In genomic region chr2:1739961-1740713, GRCh38 we compare ENCODE assay signal across 11 cellular contexts. TPM values are rescaled to one million over a fixed set of nuclear protein-coding genes. Genes with fewer than 3 reads are reported as not detected.
DNase-seq lines count a peak whose midpoint lies in the region; ATAC-seq and TF ChIP-seq lines count a peak whose summit lies in the region.
"Had no signal": no experiment of that assay in that cellular context is flagged by ENCODE, and none has a peak within 500 bp of the region (broad histone marks: within the 10 kb centered on the region; RNA-seq: fewer than 3 reads in every experiment).

No MANE protein-coding gene starts in this region.

- peaks cover 11% of the 10 kb centered on the region for H3K4me1 Mint-ChIP-seq in stimulated activated naive CD8-positive, alpha-beta T cell treated with anti-CD3 and anti-CD28 coated beads, Interleukin-15, amount 100 ng/mL, for 72 hours

- H3K4me3 ChIP-seq in gastroesophageal sphincter (no peak overlapping the region), osteoblast (ENCODE audit: insufficient read depth, low read length) (no peak overlapping the region)

- TF ChIP-seq POLR2A in gastroesophageal sphincter (IDR thresholded peaks at IDR 0.05) = no peak
- TF ChIP-seq POLR2A in erythroblast (IDR thresholded peaks at IDR 0.05; ENCODE audit: low read length) = no peak

- H3K4me3 Mint-ChIP-seq in stimulated activated naive CD8-positive, alpha-beta T cell treated with anti-CD3 and anti-CD28 coated beads, Interleukin-15, amount 100 ng/mL, for 72 hours = no peak overlapping the region

- no peak overlapping the region for H3K27ac Mint-ChIP-seq in stimulated activated naive CD8-positive, alpha-beta T cell treated with anti-CD3 and anti-CD28 coated beads, Interleukin-15, amount 100 ng/mL, for 72 hours

- H2AFZ ChIP-seq in osteoblast (ENCODE audit: low read length) = no peak overlapping the region

- H3K4me1 ChIP-seq in gastroesophageal sphincter (peaks cover 0 to 63% (median 19%) of the 10 kb centered on the region in 3 donors), osteoblast (ENCODE audit: insufficient read depth, low read length) (peaks cover 42% of the 10 kb centered on the region)

- TF ChIP-seq CTCF in gastroesophageal sphincter (IDR thresholded peaks at IDR 0.05) (no peak), osteoblast (IDR thresholded peaks at IDR 0.05; ENCODE audit: extremely low read depth, low read depth, low read length) (no peak)

- H3K9me3 ChIP-seq in gastroesophageal sphincter = peaks cover 0 to 7% (median 0%) of the 10 kb centered on the region in 3 donors
- no peaks in the 10 kb centered on the region for H3K9me3 ChIP-seq in osteoblast (ENCODE audit: low read depth, low read length)

- peaks cover 63% of the 10 kb centered on the region for H3K79me2 ChIP-seq in osteoblast (ENCODE audit: insufficient read depth, low read length)

- no peaks in the 10 kb centered on the region for H3K36me3 ChIP-seq in gastroesophageal sphincter
- H3K36me3 ChIP-seq in osteoblast (ENCODE audit: insufficient read depth, low read length) = peaks cover 6% of the 10 kb centered on the region

- ATAC-seq in stimulated activated naive CD8-positive, alpha-beta T cell treated with anti-CD3 and anti-CD28 coated beads, Interleukin-15, amount 100 ng/mL, for 72 hours = peak; percentile 19
- ATAC-seq in stimulated activated naive CD8-positive, alpha-beta T cell treated with anti-CD3 and anti-CD28 coated beads, Interleukin-15, Interleukin-2, amounts not matched to agents 100 U/mL and 50 U/mL, for 24 hours = no peak
- ATAC-seq in gastroesophageal sphincter (no peak), HG02798 (IDR thresholded peaks at IDR 0.05; ENCODE audit: poor library complexity, unreplicated experiment) (no peak)

- DNase-seq in stimulated activated naive CD8-positive, alpha-beta T cell treated with anti-CD3 and anti-CD28 coated beads, Interleukin-15, amount 100 ng/mL, for 72 hours = no peak
- no peak for DNase-seq in stimulated activated naive CD8-positive, alpha-beta T cell treated with anti-CD3 and anti-CD28 coated beads, Interleukin-15, Interleukin-2, amounts not matched to agents 100 U/mL and 50 U/mL, for 24 hours
- DNase-seq in osteoblast (ENCODE audit: insufficient read length, low spot score, missing footprints) = peak; percentile 69
- no peak for DNase-seq in NCI-H1694 treated with DMSO at 0.1 percent for 48 hours (lab: John Stamatoyannopoulos, UW)
- no peak for DNase-seq in erythroblast (lab: John Stamatoyannopoulos, UW)
- DNase-seq in HK-2 (ENCODE audit: unreplicated experiment) = no peak
- DNase-seq: amniotic stem cell, naive B cell, T-helper 9 cell had no signal

- H3K9me3 Mint-ChIP-seq in stimulated activated naive CD8-positive, alpha-beta T cell treated with anti-CD3 and anti-CD28 coated beads, Interleukin-15, amount 100 ng/mL, for 72 hours = no peaks in the 10 kb centered on the region
- H3K9me3 Mint-ChIP-seq: naive B cell had no signal

- H3K27ac ChIP-seq in gastroesophageal sphincter (peak overlapping the region in 3 of 4 donors; percentile 60 to 99 (median 98)), osteoblast (ENCODE audit: low read depth, low read length) (peak overlapping the region; percentile 31)

- H3K4me2 ChIP-seq in osteoblast (ENCODE audit: insufficient read depth, low read length) = no peak overlapping the region

- 54 to 60% methylated on average over 3 to 7 of the region's 22 CpGs for WGBS in gastroesophageal sphincter (ENCODE audit: low coverage in 1 of 2), 2 donors

- no peak for TF ChIP-seq EP300 in gastroesophageal sphincter (IDR thresholded peaks at IDR 0.05)

- peaks cover 10% of the 10 kb centered on the region for H4K20me1 ChIP-seq in osteoblast (ENCODE audit: insufficient read depth, low read length)

- H3K27me3 ChIP-seq in gastroesophageal sphincter = no peaks in the 10 kb centered on the region
- H3K27me3 ChIP-seq in osteoblast (ENCODE audit: insufficient read depth, low read length) = no peaks in the 10 kb centered on the region

- peaks cover 36% of the 10 kb centered on the region for H3K27me3 Mint-ChIP-seq in stimulated activated naive CD8-positive, alpha-beta T cell treated with anti-CD3 and anti-CD28 coated beads, Interleukin-15, amount 100 ng/mL, for 72 hours

RNA-seq across cellular contexts. Expression of gene PXDN, which starts 4.2 kb away (rescaled TPM):
- 10 to 100 TPM; 19.9 to 95.9 (median 60.9) TPM for total RNA-seq in gastroesophageal sphincter
- total RNA-seq in osteoblast = 307 and 324 TPM in 2 replicates
